34 cellular contexts compared by ENCODE assay signal in the genomic region with DNA sequence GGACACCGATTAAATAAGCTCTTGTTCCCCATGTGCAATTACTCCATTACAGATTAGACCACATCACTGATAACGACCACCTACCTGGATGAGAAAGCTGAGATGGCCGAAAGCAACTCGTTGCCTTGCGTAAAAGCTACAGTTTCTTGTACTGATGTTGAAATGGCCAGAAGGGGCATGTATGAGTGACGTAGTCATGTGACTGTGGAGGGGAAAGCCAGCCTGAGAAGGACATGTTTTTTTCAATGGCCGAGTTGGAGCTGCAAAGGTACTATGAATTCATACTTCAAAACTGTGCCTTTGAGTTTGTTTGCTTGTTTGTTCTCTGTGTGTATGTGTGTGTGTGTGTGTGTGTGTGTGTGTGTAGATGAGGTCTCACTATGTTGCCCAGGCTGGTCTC. TPM values are rescaled to one million over a fixed set of nuclear protein-coding genes. Genes with fewer than 3 reads are reported as not detected.
"Had no signal": no experiment of that assay in that cellular context is flagged by ENCODE, and none has a peak within 500 bp of the region (broad histone marks: within the 10 kb centered on the region; RNA-seq: fewer than 3 reads in every experiment).

No MANE protein-coding gene starts in this region.

- H3K36me3 Mint-ChIP-seq: activated CD4-positive, alpha-beta memory T cell treated with anti-CD3 and anti-CD28 coated beads for 36 hours; activated CD8-positive, alpha-beta memory T cell treated with anti-CD3 and anti-CD28 coated beads, Interleukin-2, amount 10 ng/mL, durations not matched to agents 7 days and 5 days; activated naive CD4-positive, alpha-beta T cell treated with anti-CD3 and anti-CD28 coated beads, Interleukin-2, amount 10 ng/mL, durations not matched to agents 7 days and 5 days; activated naive CD4-positive, alpha-beta T cell treated with anti-CD3 and anti-CD28 coated beads, Interleukin-2, amount 50 U/mL, for 24 hours; activated naive CD8-positive, alpha-beta T cell; activated naive CD8-positive, alpha-beta T cell treated with anti-CD3 and anti-CD28 coated beads, Interleukin-2, amount 10 ng/mL, durations not matched to agents 7 days and 5 days; brain had no signal

- H3K27ac Mint-ChIP-seq: activated B cell treated with CpG ODN at 0.5 μM for 24 hours; activated CD4-positive, alpha-beta memory T cell treated with anti-CD3 and anti-CD28 coated beads for 36 hours; activated CD4-positive, alpha-beta T cell treated with anti-CD3 and anti-CD28 coated beads, Interleukin-2, amount 10 ng/mL, durations not matched to agents 24 days and 14 days; activated CD8-positive, alpha-beta memory T cell treated with anti-CD3 and anti-CD28 coated beads, Interleukin-2, amount 10 ng/mL, durations not matched to agents 7 days and 5 days; activated CD8-positive, alpha-beta T cell treated with anti-CD3 and anti-CD28 coated beads, Interleukin-2, amount 10 ng/mL, durations not matched to agents 7 days and 5 days; activated naive CD4-positive, alpha-beta T cell treated with anti-CD3 and anti-CD28 coated beads, Interleukin-2, amount 50 U/mL, for 24 hours; activated naive CD8-positive, alpha-beta T cell; activated naive CD8-positive, alpha-beta T cell treated with anti-CD3 and anti-CD28 coated beads, Interleukin-2, amount 10 ng/mL, durations not matched to agents 7 days and 5 days; activated naive CD8-positive, alpha-beta T cell treated with anti-CD3 and anti-CD28 coated beads, Interleukin-2, amount 50 U/mL, for 24 hours; activated T-cell treated with anti-CD3 and anti-CD28 coated beads, Interleukin-2, amount 50 U/mL, for 24 hours; activated T-helper 2 cell treated with anti-CD3 and anti-CD28 coated beads, Interferon-gamma antibody, Interleukin-2, Interleukin-4, amounts not matched to agents 10 μg/mL and 5 μg/mL and 100 μg/mL, durations not matched to agents 14 hours and 24 hours and 36 hours; brain; T-helper 1 cell treated with Interleukin-12 subunit alpha and Interleukin-12 subunit beta and Interleukin-4 antibody, amounts not matched to agents 30 μg/mL and 1 μg/mL, for 36 hours; T-helper 2 cell treated with Interferon-gamma antibody and Interleukin-4, amounts not matched to agents 5 μg/mL and 100 μg/mL, for 36 hours had no signal

- H3K9me3 ChIP-seq: ascending aorta had no signal

- H3K4me1 ChIP-seq: ascending aorta had no signal

- H3K27me3 ChIP-seq: ascending aorta had no signal

- H3K27me3 Mint-ChIP-seq: activated CD4-positive, alpha-beta T cell treated with anti-CD3 and anti-CD28 coated beads, Interleukin-2, amount 10 ng/mL, durations not matched to agents 24 days and 14 days; activated CD8-positive, alpha-beta memory T cell treated with anti-CD3 and anti-CD28 coated beads, Interleukin-2, amount 10 ng/mL, durations not matched to agents 7 days and 5 days; activated naive CD4-positive, alpha-beta T cell treated with anti-CD3 and anti-CD28 coated beads, Interleukin-2, amount 10 ng/mL, durations not matched to agents 7 days and 5 days; brain had no signal

- H3K36me3 ChIP-seq: ascending aorta had no signal

- H3K4me1 Mint-ChIP-seq: activated B cell treated with CpG ODN at 0.5 μM for 24 hours; activated CD4-positive, alpha-beta T cell treated with anti-CD3 and anti-CD28 coated beads, Interleukin-2, amount 10 ng/mL, durations not matched to agents 24 days and 14 days; activated CD8-positive, alpha-beta memory T cell treated with anti-CD3 and anti-CD28 coated beads, Interleukin-2, amount 10 ng/mL, durations not matched to agents 7 days and 5 days; activated naive CD4-positive, alpha-beta T cell treated with anti-CD3 and anti-CD28 coated beads, Interleukin-2, amount 10 ng/mL, durations not matched to agents 7 days and 5 days; activated naive CD4-positive, alpha-beta T cell treated with anti-CD3 and anti-CD28 coated beads, Interleukin-2, amount 50 U/mL, for 24 hours; activated naive CD8-positive, alpha-beta T cell treated with anti-CD3 and anti-CD28 coated beads, Interleukin-2, amount 10 ng/mL, durations not matched to agents 7 days and 5 days; activated naive CD8-positive, alpha-beta T cell treated with anti-CD3 and anti-CD28 coated beads, Interleukin-2, amount 50 U/mL, for 24 hours had no signal

- H3K9me3 Mint-ChIP-seq: activated B cell treated with CpG ODN at 0.5 μM for 24 hours; activated CD4-positive, alpha-beta memory T cell treated with anti-CD3 and anti-CD28 coated beads for 36 hours; activated CD4-positive, alpha-beta T cell treated with anti-CD3 and anti-CD28 coated beads, Interleukin-2, amount 10 ng/mL, durations not matched to agents 24 days and 14 days; activated naive CD4-positive, alpha-beta T cell treated with anti-CD3 and anti-CD28 coated beads, Interleukin-2, amount 10 ng/mL, durations not matched to agents 7 days and 5 days; activated naive CD4-positive, alpha-beta T cell treated with anti-CD3 and anti-CD28 coated beads, Interleukin-2, amount 50 U/mL, for 24 hours; activated naive CD8-positive, alpha-beta T cell treated with anti-CD3 and anti-CD28 coated beads, Interleukin-2, amount 10 ng/mL, durations not matched to agents 7 days and 5 days; activated naive CD8-positive, alpha-beta T cell treated with anti-CD3 and anti-CD28 coated beads, Interleukin-2, amount 50 U/mL, for 24 hours; activated T-cell treated with anti-CD3 and anti-CD28 coated beads, Interleukin-2, amount 50 U/mL, for 24 hours; activated T-helper 2 cell treated with anti-CD3 and anti-CD28 coated beads, Interferon-gamma antibody, Interleukin-2, Interleukin-4, amounts not matched to agents 10 μg/mL and 5 μg/mL and 100 μg/mL, durations not matched to agents 14 hours and 24 hours and 36 hours; brain; T-helper 1 cell treated with Interleukin-12 subunit alpha and Interleukin-12 subunit beta and Interleukin-4 antibody, amounts not matched to agents 30 μg/mL and 1 μg/mL, for 36 hours; T-helper 2 cell treated with Interferon-gamma antibody and Interleukin-4, amounts not matched to agents 5 μg/mL and 100 μg/mL, for 36 hours had no signal

- ATAC-seq: activated CD8-positive, alpha-beta memory T cell treated with anti-CD3 and anti-CD28 coated beads, Interleukin-2, amount 10 ng/mL, durations not matched to agents 7 days and 5 days; activated CD8-positive, alpha-beta T cell treated with anti-CD3 and anti-CD28 coated beads, Interleukin-2, amount 10 ng/mL, durations not matched to agents 7 days and 5 days; activated naive CD8-positive, alpha-beta T cell treated with anti-CD3 and anti-CD28 coated beads, Interleukin-2, amount 50 U/mL, for 24 hours had no signal

- H3K4me3 ChIP-seq: ascending aorta had no signal

- H3K4me3 Mint-ChIP-seq: activated B cell treated with CpG ODN at 0.5 μM for 24 hours; activated CD4-positive, alpha-beta memory T cell treated with anti-CD3 and anti-CD28 coated beads for 36 hours; activated CD4-positive, alpha-beta T cell treated with anti-CD3 and anti-CD28 coated beads, Interleukin-2, amount 10 ng/mL, durations not matched to agents 24 days and 14 days; activated CD8-positive, alpha-beta memory T cell treated with anti-CD3 and anti-CD28 coated beads, Interleukin-2, amount 10 ng/mL, durations not matched to agents 7 days and 5 days; activated CD8-positive, alpha-beta T cell treated with anti-CD3 and anti-CD28 coated beads, Interleukin-2, amount 10 ng/mL, durations not matched to agents 7 days and 5 days; activated naive CD4-positive, alpha-beta T cell treated with anti-CD3 and anti-CD28 coated beads, Interleukin-2, amount 10 ng/mL, durations not matched to agents 7 days and 5 days; activated naive CD4-positive, alpha-beta T cell treated with anti-CD3 and anti-CD28 coated beads, Interleukin-2, amount 50 U/mL, for 24 hours; activated naive CD8-positive, alpha-beta T cell; activated naive CD8-positive, alpha-beta T cell treated with anti-CD3 and anti-CD28 coated beads, Interleukin-2, amount 10 ng/mL, durations not matched to agents 7 days and 5 days; activated naive CD8-positive, alpha-beta T cell treated with anti-CD3 and anti-CD28 coated beads, Interleukin-2, amount 50 U/mL, for 24 hours; activated T-cell treated with anti-CD3 and anti-CD28 coated beads, Interleukin-2, amount 50 U/mL, for 24 hours; brain; T-helper 1 cell treated with Interleukin-12 subunit alpha and Interleukin-12 subunit beta and Interleukin-4 antibody, amounts not matched to agents 30 μg/mL and 1 μg/mL, for 36 hours; T-helper 2 cell treated with Interferon-gamma antibody and Interleukin-4, amounts not matched to agents 5 μg/mL and 100 μg/mL, for 36 hours had no signal

- DNase-seq: activated B cell treated with CpG ODN at 0.5 μM for 24 hours; activated CD4-positive, alpha-beta memory T cell treated with anti-CD3 and anti-CD28 coated beads for 36 hours; activated CD4-positive, alpha-beta T cell treated with anti-CD3 and anti-CD28 coated beads for 4 hours; activated CD4-positive, alpha-beta T cell treated with anti-CD3 and anti-CD28 coated beads, Interleukin-2, amount 10 ng/mL, durations not matched to agents 24 days and 14 days; activated CD4-positive, alpha-beta T cell treated with anti-CD3 and anti-CD28 coated beads, Interleukin-2, amount 50 U/mL, for 1 hour; activated CD4-positive, alpha-beta T cell treated with anti-CD3 and anti-CD28 coated beads, Interleukin-2, amount 50 U/mL, for 4 hours; activated CD4-positive, CD25-positive, alpha-beta regulatory T cell treated with anti-CD3 and anti-CD28 coated beads, Interleukin-2, amount 50 U/mL, for 72 hours; activated CD8-positive, alpha-beta memory T cell treated with anti-CD3 and anti-CD28 coated beads for 24 hours; activated CD8-positive, alpha-beta memory T cell treated with anti-CD3 and anti-CD28 coated beads, Interleukin-2, amount 10 ng/mL, durations not matched to agents 7 days and 5 days; activated CD8-positive, alpha-beta memory T cell treated with anti-CD3 and anti-CD28 coated beads, Interleukin-2, amount 50 U/mL, for 48 hours; activated CD8-positive, alpha-beta T cell treated with anti-CD3 and anti-CD28 coated beads, Interleukin-2, amount 10 ng/mL, durations not matched to agents 7 days and 5 days; activated effector memory CD4-positive, alpha-beta T cell treated with Interleukin-2 at 50 U/mL for 16 hours; activated gamma-delta T cell; activated naive CD4-positive, alpha-beta T cell treated with anti-CD3 and anti-CD28 coated beads, Interleukin-2, amount 10 ng/mL, durations not matched to agents 7 days and 5 days; activated naive CD4-positive, alpha-beta T cell treated with Interleukin-2 at 50 U/mL for 16 hours; activated naive CD8-positive, alpha-beta T cell treated with anti-CD3 and anti-CD28 coated beads, Interleukin-2, amount 10 ng/mL, durations not matched to agents 7 days and 5 days; activated naive CD8-positive, alpha-beta T cell treated with anti-CD3 and anti-CD28 coated beads, Interleukin-2, amount 50 U/mL, for 24 hours; activated T-cell treated with anti-CD3 and anti-CD28 coated beads, Interleukin-2, amount 50 U/mL, for 24 hours; activated T-cell treated with anti-CD3 and anti-CD28 coated beads, Interleukin-2, amount 50 U/mL, for 48 hours; amygdala; anterior cingulate cortex; central memory CD4-positive, alpha-beta T cell; T-helper 2 cell; T-helper 9 cell had no signal

- H3K27ac ChIP-seq: ascending aorta, VCaP had no signal

- FAIRE-seq: colon, TTC549 had no signal

RNA-seq across cellular contexts. Expression of a gene that starts 17.0 kb away (rescaled TPM):
- total RNA-seq: activated B cell treated with CpG ODN at 0.5 μM for 24 hours; activated CD4-positive, alpha-beta memory T cell treated with anti-CD3 and anti-CD28 coated beads for 36 hours; activated CD4-positive, alpha-beta T cell treated with anti-CD3 and anti-CD28 coated beads, Interleukin-2, amount 10 ng/mL, durations not matched to agents 24 days and 14 days; activated CD8-positive, alpha-beta memory T cell treated with anti-CD3 and anti-CD28 coated beads, Interleukin-2, amount 10 ng/mL, durations not matched to agents 7 days and 5 days; activated CD8-positive, alpha-beta T cell treated with anti-CD3 and anti-CD28 coated beads, Interleukin-2, amount 10 ng/mL, durations not matched to agents 7 days and 5 days; activated naive CD8-positive, alpha-beta T cell treated with anti-CD3 and anti-CD28 coated beads, Interleukin-2, amount 10 ng/mL, durations not matched to agents 7 days and 5 days; activated T-helper 2 cell treated with anti-CD3 and anti-CD28 coated beads, Interferon-gamma antibody, Interleukin-2, Interleukin-4, amounts not matched to agents 10 μg/mL and 5 μg/mL and 100 μg/mL, durations not matched to agents 14 hours and 24 hours and 36 hours had no signal
